In genomic region chr11:129375731-129376657, GRCh38 we compare ENCODE assay signal across 8 cellular contexts. TPM values are rescaled to one million over a fixed set of nuclear protein-coding genes. Genes with fewer than 3 reads are reported as not detected.
DNase-seq lines count a peak whose midpoint lies in the region; ATAC-seq and TF ChIP-seq lines count a peak whose summit lies in the region.

Gene BARX2, plus strand, starts transcription at chr11:129375848. Its CDS starts 188 bp downstream, at chr11:129376036.

- H3K4me1 ChIP-seq in neuron (ENCODE audit: insufficient read depth, low read length): peaks cover 5% of the 10 kb centered on the region

- H3K4me1 Mint-ChIP-seq in activated CD8-positive, alpha-beta T cell treated with anti-CD3 and anti-CD28 coated beads, Interleukin-2, amount 10 ng/mL, durations not matched to agents 7 days and 5 days (ENCODE audit: low read depth): peaks cover 26% of the 10 kb centered on the region

- TF ChIP-seq RAD21 in Ishikawa (IDR thresholded peaks at IDR 0.05; ENCODE audit: low read depth): peak; percentile 47

- H3K27ac Mint-ChIP-seq in activated CD8-positive, alpha-beta T cell treated with anti-CD3 and anti-CD28 coated beads, Interleukin-2, amount 10 ng/mL, durations not matched to agents 7 days and 5 days: no peak within 1 kb of the TSS

- H3K27me3 ChIP-seq in neuron (ENCODE audit: insufficient read depth, low read length): peaks cover 80% of the 10 kb centered on the region

- peak within 1 kb of the TSS; percentile 46 for H3K4me3 Mint-ChIP-seq in activated CD8-positive, alpha-beta T cell treated with anti-CD3 and anti-CD28 coated beads, Interleukin-2, amount 10 ng/mL, durations not matched to agents 7 days and 5 days

- H2AFZ ChIP-seq in neuron (ENCODE audit: low read depth, low read length): no peak within 1 kb of the TSS

- H3K4me3 ChIP-seq in neuron (ENCODE audit: low read length): peak within 1 kb of the TSS; percentile 14

- TF ChIP-seq EP300 in Ishikawa (IDR thresholded peaks at IDR 0.05; ENCODE audit: borderline replicate concordance): no peak

- no peaks in the 10 kb centered on the region for H3K9me3 Mint-ChIP-seq in activated CD8-positive, alpha-beta T cell treated with anti-CD3 and anti-CD28 coated beads, Interleukin-2, amount 10 ng/mL, durations not matched to agents 7 days and 5 days (ENCODE audit: insufficient read depth)

- no peaks in the 10 kb centered on the region for H3K9me3 ChIP-seq in neuron (ENCODE audit: low read length)

- CTCF ChIA-PET in activated CD8-positive, alpha-beta T cell treated with anti-CD3 and anti-CD28 coated beads, Interleukin-2, amount 10 ng/mL, durations not matched to agents 7 days and 5 days (lab: Charles Lee): interaction anchor here (1.3 to 2.1 kb wide), 3 partner anchors 9 to 374 kb away, joined by 4 to 12 read pairs (median 5); no protein-coding TSS in a partner anchor

- POLR2A ChIA-PET in activated CD8-positive, alpha-beta T cell treated with anti-CD3 and anti-CD28 coated beads, Interleukin-2, amount 10 ng/mL, durations not matched to agents 7 days and 5 days (lab: Charles Lee): no interaction called here

- H3K27me3 Mint-ChIP-seq in activated CD8-positive, alpha-beta T cell treated with anti-CD3 and anti-CD28 coated beads, Interleukin-2, amount 10 ng/mL, durations not matched to agents 7 days and 5 days (ENCODE audit: low read depth): peaks cover 72% of the 10 kb centered on the region

- peak; percentile 61 for DNase-seq in DMS79 (lab: John Stamatoyannopoulos, UW)
- no peak for DNase-seq in activated CD8-positive, alpha-beta T cell treated with anti-CD3 and anti-CD28 coated beads, Interleukin-2, amount 10 ng/mL, durations not matched to agents 7 days and 5 days
- peak; percentile 23 for DNase-seq in fibroblast of the conjunctiva (ENCODE audit: low read depth)
- no peak for DNase-seq in activated CD4-positive, CD25-positive, alpha-beta regulatory T cell treated with anti-CD3 and anti-CD28 coated beads, Interleukin-2, amount 50 U/mL, for 72 hours

- peak; percentile 28 for ATAC-seq in activated CD8-positive, alpha-beta T cell treated with anti-CD3 and anti-CD28 coated beads, Interleukin-2, amount 10 ng/mL, durations not matched to agents 7 days and 5 days
- ATAC-seq in GM21786 (IDR thresholded peaks at IDR 0.05; ENCODE audit: unreplicated experiment): no peak
- no peak for ATAC-seq in HG02588 (IDR thresholded peaks at IDR 0.05; ENCODE audit: unreplicated experiment)

- H3K36me3 ChIP-seq in neuron (ENCODE audit: insufficient read depth, low read length): no peaks in the 10 kb centered on the region

- H3K36me3 Mint-ChIP-seq in activated CD8-positive, alpha-beta T cell treated with anti-CD3 and anti-CD28 coated beads, Interleukin-2, amount 10 ng/mL, durations not matched to agents 7 days and 5 days (ENCODE audit: low read depth): no peaks in the 10 kb centered on the region

TF ChIP-seq in Ishikawa, 13 proteins besides CTCF, POLR2A, EP300 and RAD21:
- TF ChIP-seq TCF12 (IDR thresholded peaks at IDR 0.05; ENCODE audit: low read depth) (no peak), TAF1 (IDR thresholded peaks at IDR 0.05; ENCODE audit: low read depth) (no peak), ZBTB7A (IDR thresholded peaks at IDR 0.05; ENCODE audit: low read depth) (no peak), YY1 (IDR thresholded peaks at IDR 0.05; ENCODE audit: low read depth) (no peak), CEBPB (IDR thresholded peaks at IDR 0.05) (no peak), NFIC (IDR thresholded peaks at IDR 0.05) (no peak), MAX (IDR thresholded peaks at IDR 0.05) (no peak), TEAD4 (IDR thresholded peaks at IDR 0.05) (no peak), CREB1 (IDR thresholded peaks at IDR 0.05; ENCODE audit: low read depth) (no peak), EGR1 (IDR thresholded peaks at IDR 0.05) (no peak), FOXM1 (IDR thresholded peaks at IDR 0.05; ENCODE audit: borderline replicate concordance, low read depth) (no peak)
- TF ChIP-seq, protein P1, sequence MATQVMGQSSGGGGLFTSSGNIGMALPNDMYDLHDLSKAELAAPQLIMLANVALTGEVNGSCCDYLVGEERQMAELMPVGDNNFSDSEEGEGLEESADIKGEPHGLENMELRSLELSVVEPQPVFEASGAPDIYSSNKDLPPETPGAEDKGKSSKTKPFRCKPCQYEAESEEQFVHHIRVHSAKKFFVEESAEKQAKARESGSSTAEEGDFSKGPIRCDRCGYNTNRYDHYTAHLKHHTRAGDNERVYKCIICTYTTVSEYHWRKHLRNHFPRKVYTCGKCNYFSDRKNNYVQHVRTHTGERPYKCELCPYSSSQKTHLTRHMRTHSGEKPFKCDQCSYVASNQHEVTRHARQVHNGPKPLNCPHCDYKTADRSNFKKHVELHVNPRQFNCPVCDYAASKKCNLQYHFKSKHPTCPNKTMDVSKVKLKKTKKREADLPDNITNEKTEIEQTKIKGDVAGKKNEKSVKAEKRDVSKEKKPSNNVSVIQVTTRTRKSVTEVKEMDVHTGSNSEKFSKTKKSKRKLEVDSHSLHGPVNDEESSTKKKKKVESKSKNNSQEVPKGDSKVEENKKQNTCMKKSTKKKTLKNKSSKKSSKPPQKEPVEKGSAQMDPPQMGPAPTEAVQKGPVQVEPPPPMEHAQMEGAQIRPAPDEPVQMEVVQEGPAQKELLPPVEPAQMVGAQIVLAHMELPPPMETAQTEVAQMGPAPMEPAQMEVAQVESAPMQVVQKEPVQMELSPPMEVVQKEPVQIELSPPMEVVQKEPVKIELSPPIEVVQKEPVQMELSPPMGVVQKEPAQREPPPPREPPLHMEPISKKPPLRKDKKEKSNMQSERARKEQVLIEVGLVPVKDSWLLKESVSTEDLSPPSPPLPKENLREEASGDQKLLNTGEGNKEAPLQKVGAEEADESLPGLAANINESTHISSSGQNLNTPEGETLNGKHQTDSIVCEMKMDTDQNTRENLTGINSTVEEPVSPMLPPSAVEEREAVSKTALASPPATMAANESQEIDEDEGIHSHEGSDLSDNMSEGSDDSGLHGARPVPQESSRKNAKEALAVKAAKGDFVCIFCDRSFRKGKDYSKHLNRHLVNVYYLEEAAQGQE (IDR thresholded peaks at IDR 0.05; ENCODE audit: low read depth): no peak

RNA-seq across cellular contexts. Expression of gene BARX2, which starts in this region (rescaled TPM):
- not detected for total RNA-seq in activated CD8-positive, alpha-beta T cell treated with anti-CD3 and anti-CD28 coated beads, Interleukin-2, amount 10 ng/mL, durations not matched to agents 7 days and 5 days

Comparison
In these comparisons a context has a peak if more than half of its experiments do, and no peak if none do; other contexts are left out.
1. Peak in ATAC-seq in activated CD8-positive, alpha-beta T cell treated with anti-CD3 and anti-CD28 coated beads, Interleukin-2, amount 10 ng/mL, durations not matched to agents 7 days and 5 days; RNA of the gene not detected or under 1 TPM.
2. DNase-seq: peak in DMS79 (single experiment) and fibroblast of the conjunctiva (single experiment); none in activated CD8-positive, alpha-beta T cell treated with anti-CD3 and anti-CD28 coated beads, Interleukin-2, amount 10 ng/mL, durations not matched to agents 7 days and 5 days (single experiment) and activated CD4-positive, CD25-positive, alpha-beta regulatory T cell treated with anti-CD3 and anti-CD28 coated beads, Interleukin-2, amount 50 U/mL, for 72 hours (single experiment).